In the genomic region with DNA sequence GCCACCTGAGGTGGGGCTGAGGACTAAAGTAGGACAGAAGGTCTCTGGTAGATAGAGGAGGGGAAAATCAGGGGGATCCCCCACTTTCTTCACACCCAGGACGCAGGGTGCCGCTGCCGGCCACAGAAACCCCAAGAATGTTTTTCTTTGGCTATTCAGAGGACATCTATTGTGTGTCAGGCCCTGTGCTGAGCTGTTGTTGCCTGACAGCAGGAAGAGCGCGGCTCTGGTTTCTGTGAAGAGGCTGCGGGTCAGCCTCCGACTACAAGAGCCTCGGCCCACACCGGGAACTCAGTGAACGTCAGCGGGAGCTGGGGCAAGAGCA, we compare ENCODE assay signal across 8 cellular contexts. TPM values are rescaled to one million over a fixed set of nuclear protein-coding genes. Genes with fewer than 3 reads are reported as not detected.
DNase-seq lines count a peak whose midpoint lies in the region; ATAC-seq and TF ChIP-seq lines count a peak whose summit lies in the region.

No MANE protein-coding gene starts in this region.

- 0% methylated on average over 11 of the region's 11 CpGs for WGBS in prostate gland

- no peaks in the 10 kb centered on the region for H4K20me1 ChIP-seq in DOHH2 (ENCODE audit: control insufficient read depth, insufficient read depth, low read depth, low read length)

- peak overlapping the region; percentile 92 for H3K27ac ChIP-seq in DOHH2 (ENCODE audit: low read depth, low read length)
- peak overlapping the region; percentile 94 for H3K27ac ChIP-seq in foreskin keratinocyte
- peak overlapping the region; percentile 99 for H3K27ac ChIP-seq in prostate gland

- ATAC-seq in GM21381 (IDR thresholded peaks at IDR 0.05; ENCODE audit: unreplicated experiment) (peak; percentile 40), foreskin keratinocyte (peak; percentile 40)

- peaks cover 11% of the 10 kb centered on the region for H3K79me2 ChIP-seq in DOHH2 (ENCODE audit: control insufficient read depth, low read length)

- H3K4me3 ChIP-seq in DOHH2 (ENCODE audit: low read length) (peak overlapping the region; percentile 90), prostate gland (peak overlapping the region; percentile 70 to 77)
- peak overlapping the region; percentile 96 for H3K4me3 ChIP-seq in Jurkat, Clone E6-1 (ENCODE audit: low read length)

- no peak for TF ChIP-seq POLR2A in prostate gland (IDR thresholded peaks at IDR 0.05)

- TF ChIP-seq CTCF in DOHH2 (IDR thresholded peaks at IDR 0.05; ENCODE audit: low read depth, low read length, poor library complexity, severe bottlenecking) = no peak
- TF ChIP-seq CTCF in foreskin keratinocyte (conservative IDR thresholded peaks at IDR 0.05) = no peak
- no peak for TF ChIP-seq CTCF in prostate gland (IDR thresholded peaks at IDR 0.05)

- H3K36me3 ChIP-seq in DOHH2 (ENCODE audit: control insufficient read depth, low read length) (peaks cover 22% of the 10 kb centered on the region), prostate gland (no peaks in the 10 kb centered on the region)

- peak; percentile 28 for DNase-seq in Jurkat, Clone E6-1 (ENCODE audit: low read depth, low spot score)
- DNase-seq in activated CD8-positive, alpha-beta memory T cell treated with anti-CD3 and anti-CD28 coated beads, Interleukin-2, amount 50 U/mL, for 4 hours = peak; percentile 64
- no peak for DNase-seq in foreskin keratinocyte
- no peak for DNase-seq in prostate gland (ENCODE audit: low spot score)
- no peak for DNase-seq in NCI-H1436 treated with DMSO at 0.1 percent for 48 hours (lab: John Stamatoyannopoulos, UW)
- DNase-seq in ureter (ENCODE audit: low spot score) = no peak

- H3K9me2 ChIP-seq in DOHH2 (replicated peaks; ENCODE audit: control insufficient read depth, low read length) = no peaks in the 10 kb centered on the region

- peak overlapping the region; percentile 76 for H3K4me2 ChIP-seq in DOHH2 (ENCODE audit: low read length)

- peaks cover 47% of the 10 kb centered on the region for H3F3A ChIP-seq in DOHH2 (ENCODE audit: control insufficient read depth, insufficient read depth)

- H3K4me1 ChIP-seq in DOHH2 (ENCODE audit: control insufficient read depth, low read length) (peaks cover 63% of the 10 kb centered on the region), foreskin keratinocyte (peaks cover 11% of the 10 kb centered on the region), prostate gland (replicated peaks) (peaks cover 12% of the 10 kb centered on the region)

- no peaks in the 10 kb centered on the region for H3K27me3 ChIP-seq in DOHH2 (ENCODE audit: control insufficient read depth, low read length)
- H3K27me3 ChIP-seq in foreskin keratinocyte = no peaks in the 10 kb centered on the region
- no peaks in the 10 kb centered on the region for H3K27me3 ChIP-seq in prostate gland (replicated peaks; ENCODE audit: insufficient read depth)

- intact Hi-C loops in prostate gland (cut with DNase I) = no loop called here

- no peaks in the 10 kb centered on the region for H3K9me3 ChIP-seq in DOHH2 (ENCODE audit: control insufficient read depth, insufficient read depth, low read length)
- H3K9me3 ChIP-seq in prostate gland = no peaks in the 10 kb centered on the region

RNA-seq across cellular contexts. Expression of gene PIGV, which starts 0.4 kb away (rescaled TPM):
- polyA plus RNA-seq in Jurkat, Clone E6-1 (2012; ENCODE audit: insufficient read depth, insufficient read length) = 9.3 TPM
- 11.7 and 11.9 TPM in 2 replicates for total RNA-seq in foreskin keratinocyte
- 8.7 and 9.4 TPM in 2 replicates for polyA plus RNA-seq in foreskin keratinocyte
- total RNA-seq in prostate gland = 10 to 100 TPM; 26.4 to 32.4 TPM
- total RNA-seq in ureter = 17.0 TPM

RNA-seq across cellular contexts. Expression of gene ZDHHC18, which starts 39.1 kb away (rescaled TPM):
- 42.1 TPM for polyA plus RNA-seq in Jurkat, Clone E6-1 (2012; ENCODE audit: insufficient read depth, insufficient read length)
- total RNA-seq in foreskin keratinocyte (17.6 and 18.5 TPM in 2 replicates), prostate gland (10 to 100 TPM; 20.0 to 30.7 TPM), ureter (21.0 TPM)
- 14.2 and 16.1 TPM in 2 replicates for polyA plus RNA-seq in foreskin keratinocyte

Comparison
In these comparisons a context has a peak if more than half of its experiments do, and no peak if none do; other contexts are left out.
1. DNase-seq: peak in Jurkat, Clone E6-1 (single experiment) and activated CD8-positive, alpha-beta memory T cell treated with anti-CD3 and anti-CD28 coated beads, Interleukin-2, amount 50 U/mL, for 4 hours (single experiment); none in foreskin keratinocyte (0 of 2), prostate gland (single experiment), NCI-H1436 treated with DMSO at 0.1 percent for 48 hours (single experiment) and ureter (single experiment).
2. Peak in every context shown above with its lines, with median percentiles within 50 percentile points of each other: H3K27ac ChIP-seq and H3K4me3 ChIP-seq.